ENCODE assay signal across 17 cellular contexts in genomic region chr6:109977791-109978173, GRCh38. TPM values are rescaled to one million over a fixed set of nuclear protein-coding genes. Genes with fewer than 3 reads are reported as not detected.
DNase-seq lines count a peak whose midpoint lies in the region; ATAC-seq, FAIRE-seq and TF ChIP-seq lines count a peak whose summit lies in the region.
"Had no signal": no experiment of that assay in that cellular context is flagged by ENCODE, and none has a peak within 500 bp of the region (broad histone marks: within the 10 kb centered on the region; RNA-seq: fewer than 3 reads in every experiment).

No MANE protein-coding gene starts in this region.

- no peak overlapping the region for H2BK5ac ChIP-seq in H1 (ENCODE audit: low read depth, low read length)

- no peak overlapping the region for H3K56ac ChIP-seq in H1 (replicated peaks; ENCODE audit: insufficient read length, low read depth, low read length)

- no peak; a peak in 1 of 4 replicates for TF ChIP-seq RAD21 in H1 (IDR thresholded peaks at IDR 0.05 in 1 of 2, conservative IDR thresholded peaks at IDR 0.05 in 1 of 2; ENCODE audit: low read depth in 2 of 2, low read length in 2 of 2)

- no peak overlapping the region for H4K91ac ChIP-seq in H1 (replicated peaks; ENCODE audit: insufficient read length, low read length)

- no peak overlapping the region for H3K14ac ChIP-seq in H1 (ENCODE audit: insufficient read length)

- H2BK120ac ChIP-seq in H1 (replicated peaks; ENCODE audit: low read depth, low read length) = no peak overlapping the region

- no peak overlapping the region for H2BK20ac ChIP-seq in H1 (ENCODE audit: low read length)

- no peak for TF ChIP-seq EP300 in H1 (IDR thresholded peaks at IDR 0.05; ENCODE audit: borderline replicate concordance in 1 of 2, low read depth in 2 of 2, low read length in 2 of 2)

- ATAC-seq in GM19455 (IDR thresholded peaks at IDR 0.05; ENCODE audit: unreplicated experiment) = no peak
- ATAC-seq in HG03439 (IDR thresholded peaks at IDR 0.05; ENCODE audit: unreplicated experiment) = no peak
- no peak for ATAC-seq in HG03460 (IDR thresholded peaks at IDR 0.05; ENCODE audit: unreplicated experiment)

- no peak for TF ChIP-seq POLR2A in H1 (IDR thresholded peaks at IDR 0.05; ENCODE audit: control extremely low read depth in 1 of 2, low read depth in 2 of 2, low read length in 2 of 2)

- no peaks in the 10 kb centered on the region; a peak in 1 of 4 replicates for H3K9me3 ChIP-seq in H1 (ENCODE audit: insufficient read depth in 2 of 2, low read depth in 1 of 2, low read length in 1 of 2)

- H3K9me3 Mint-ChIP-seq in neural crest cell = no peaks in the 10 kb centered on the region
- H3K9me3 Mint-ChIP-seq: activated T-helper 1 cell treated with anti-CD3 and anti-CD28 coated beads, Interleukin-12 subunit alpha, Interleukin-12 subunit beta, Interleukin-2, Interleukin-4 antibody, amounts not matched to agents 30 ng/mL and 10 ng/mL and 1 ng/mL, durations not matched to agents 14 hours and 24 hours and 36 hours had no signal

- H3K4me3 Mint-ChIP-seq in neural crest cell = peak overlapping the region; percentile 61
- H3K4me3 Mint-ChIP-seq: activated T-helper 1 cell treated with anti-CD3 and anti-CD28 coated beads, Interleukin-12 subunit alpha, Interleukin-12 subunit beta, Interleukin-2, Interleukin-4 antibody, amounts not matched to agents 30 ng/mL and 10 ng/mL and 1 ng/mL, durations not matched to agents 14 hours and 24 hours and 36 hours had no signal

- H3K4me2 ChIP-seq in H1 (ENCODE audit: insufficient read depth in 1 of 2, low read depth in 2 of 2, low read length in 2 of 2) = peak overlapping the region; percentile 76 to 98
- H3K4me2 ChIP-seq: BLaER1 treated with 17β-estradiol and CSF1 and Interleukin-3, amounts not matched to agents 10 nM and 100 nM had no signal

- POLR2A ChIA-PET in H1 (lab: Charles Lee; ENCODE audit: partially characterized antibody) = no interaction called here

- WGBS in H1 (ENCODE audit: extremely low coverage in 1 of 2, insufficient coverage in 1 of 2, insufficient read length in 1 of 2, insufficient replicate concordance in 2 of 2, low coverage in 1 of 2, low lambda C conversion rate in 2 of 2, missing lambda C conversion rate in 1 of 2), 2 experiments = 20% methylated on average over 9 of the region's 9 CpGs; no CpG with 5 or more reads in 1 of the 2 experiments

- peaks cover 0 to 11% (median 10%) of the 10 kb centered on the region in 4 experiments; a peak in 6 of 7 replicates for H3K4me1 ChIP-seq in H1 (replicated peaks in 1 of 4; ENCODE audit: control insufficient read depth in 3 of 4, insufficient read depth in 4 of 4, low read length in 3 of 4)
- H3K4me1 ChIP-seq: BLaER1 treated with 17β-estradiol and CSF1 and Interleukin-3, amounts not matched to agents 10 nM and 100 nM had no signal

- H3K27me3 ChIP-seq in H1 (replicated peaks in 1 of 4; ENCODE audit: control insufficient read depth in 3 of 4, extremely low read depth in 1 of 4, insufficient read depth in 3 of 4, low read length in 3 of 4) = peaks cover 14 to 23% (median 19%) of the 10 kb centered on the region in 4 experiments
- H3K27me3 ChIP-seq: BLaER1 treated with 17β-estradiol and CSF1 and Interleukin-3, amounts not matched to agents 10 nM and 100 nM had no signal

- no peak overlapping the region for H2AK5ac ChIP-seq in H1 (ENCODE audit: low read depth, low read length)

- peak in 1 of 3 experiments; percentile 6; a peak in 1 of 4 replicates for TF ChIP-seq CTCF in H1 (IDR thresholded peaks at IDR 0.05; ENCODE audit: control extremely low read depth in 1 of 3, insufficient read depth in 1 of 3, low read depth in 1 of 3, low read length in 3 of 3)
- TF ChIP-seq CTCF in neural crest cell (conservative IDR thresholded peaks at IDR 0.05) = no peak

- H3K27ac Mint-ChIP-seq in neural crest cell (ENCODE audit: unreplicated experiment) = no peak overlapping the region
- H3K27ac Mint-ChIP-seq: activated T-helper 1 cell treated with anti-CD3 and anti-CD28 coated beads, Interleukin-12 subunit alpha, Interleukin-12 subunit beta, Interleukin-2, Interleukin-4 antibody, amounts not matched to agents 30 ng/mL and 10 ng/mL and 1 ng/mL, durations not matched to agents 14 hours and 24 hours and 36 hours; stimulated activated naive B cell treated with anti-CD40 and anti-IgM and Interleukin-4, amounts not matched to agents 10 μg/mL and 1 μg/mL and 100 μg/mL, for 72 hours had no signal

- H3K23ac ChIP-seq in H1 (ENCODE audit: insufficient read length) = no peak overlapping the region

- H3K36me3 ChIP-seq in H1 (ENCODE audit: control insufficient read depth in 2 of 4, insufficient read depth in 4 of 4, low read length in 3 of 4) = no peaks in the 10 kb centered on the region
- H3K36me3 ChIP-seq: BLaER1 treated with 17β-estradiol and CSF1 and Interleukin-3, amounts not matched to agents 10 nM and 100 nM; tibial nerve had no signal

- no peak overlapping the region for H2BK15ac ChIP-seq in H1 (ENCODE audit: low read length)

- peaks cover 10% of the 10 kb centered on the region for H3K4me1 Mint-ChIP-seq in neural crest cell

- peaks cover 18% of the 10 kb centered on the region for H3K23me2 ChIP-seq in H1 (ENCODE audit: low read depth, low read length)

- no peaks in the 10 kb centered on the region for H3K36me3 Mint-ChIP-seq in neural crest cell (ENCODE audit: low read depth)

- H3K4ac ChIP-seq in H1 (replicated peaks; ENCODE audit: insufficient read length, low read depth, low read length) = no peak overlapping the region

- peak; percentile 41 for DNase-seq in NCI-H1105 treated with DMSO at 0.1 percent for 48 hours (lab: John Stamatoyannopoulos, UW)
- no peak for DNase-seq in NCI-H1105 (lab: John Stamatoyannopoulos, UW)
- DNase-seq in NCI-H1930 (lab: John Stamatoyannopoulos, UW) = peak; percentile 43 to 54
- DNase-seq in H1 (ENCODE audit: low read depth in 1 of 2, low spot score in 2 of 2) = no peak
- no peak for DNase-seq in neural crest cell (ENCODE audit: low read depth, low spot score)
- DNase-seq: NK-92 treated with Interleukin-12 subunit alpha and Interleukin-12 subunit beta, amount 100 ng/mL, for 24 hours had no signal

- H4K5ac ChIP-seq in H1 (ENCODE audit: insufficient read length, low read depth, low read length) = no peak overlapping the region

- H3K9ac ChIP-seq in H1 (replicated peaks in 1 of 4; ENCODE audit: extremely low read depth in 1 of 4, low read depth in 3 of 4, low read length in 3 of 4) = no peak overlapping the region
- H3K9ac ChIP-seq: BLaER1 treated with 17β-estradiol and CSF1 and Interleukin-3, amounts not matched to agents 10 nM and 100 nM had no signal

- no peak for FAIRE-seq in H1 (lab: Jason Lieb, UNC)

- H3K79me1 ChIP-seq in H1 (ENCODE audit: low read depth, low read length) = no peaks in the 10 kb centered on the region

- CTCF ChIA-PET in H1 (lab: Charles Lee; ENCODE audit: partially characterized antibody) = interaction anchor here (1.1 to 2.7 kb wide), 6 partner anchors 10 to 62 kb away, joined by 3 to 12 read pairs (median 4); no protein-coding TSS in a partner anchor

- no peak overlapping the region for H3K27ac ChIP-seq in H1 (ENCODE audit: low read depth, low read length)
- H3K27ac ChIP-seq: BLaER1 treated with 17β-estradiol and CSF1 and Interleukin-3, amounts not matched to agents 10 nM and 100 nM; tibial nerve had no signal

- peaks cover 98% of the 10 kb centered on the region for H3K27me3 Mint-ChIP-seq in neural crest cell (ENCODE audit: low read depth)

- H4K20me1 ChIP-seq in H1 (replicated peaks in 1 of 2; ENCODE audit: control insufficient read depth in 1 of 2, insufficient read depth in 2 of 2, low read length in 2 of 2) = peaks cover 0 to 5% of the 10 kb centered on the region in 2 experiments
- H4K20me1 ChIP-seq: BLaER1 treated with 17β-estradiol and CSF1 and Interleukin-3, amounts not matched to agents 10 nM and 100 nM had no signal

- no peak overlapping the region for H2BK12ac ChIP-seq in H1 (ENCODE audit: low read depth, low read length)

- H3K18ac ChIP-seq in H1 (ENCODE audit: extremely low read depth, low read length) = no peak overlapping the region

- H2AFZ ChIP-seq in H1 (ENCODE audit: low read length) = peak overlapping the region; percentile 99

- H3K79me2 ChIP-seq in H1 (ENCODE audit: control insufficient read depth in 1 of 2, insufficient read depth in 2 of 2, low read length in 2 of 2) = no peaks in the 10 kb centered on the region

- H4K8ac ChIP-seq in H1 (ENCODE audit: extremely low read depth, insufficient read depth, low read length) = no peak overlapping the region

- peak overlapping the region; percentile 35 to 93 (median 64) for H3K4me3 ChIP-seq in H1 (ENCODE audit: extremely low read depth in 1 of 4, insufficient read depth in 2 of 4, low read depth in 3 of 4, low read length in 4 of 4)
- H3K4me3 ChIP-seq: BLaER1 treated with 17β-estradiol and CSF1 and Interleukin-3, amounts not matched to agents 10 nM and 100 nM; tibial nerve had no signal

TF ChIP-seq in H1, 55 proteins besides CTCF, POLR2A, EP300 and RAD21:
- TF ChIP-seq, protein P1, sequence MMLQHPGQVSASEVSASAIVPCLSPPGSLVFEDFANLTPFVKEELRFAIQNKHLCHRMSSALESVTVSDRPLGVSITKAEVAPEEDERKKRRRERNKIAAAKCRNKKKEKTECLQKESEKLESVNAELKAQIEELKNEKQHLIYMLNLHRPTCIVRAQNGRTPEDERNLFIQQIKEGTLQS (IDR thresholded peaks at IDR 0.05; ENCODE audit: insufficient read depth, low read depth, low read length) = 0 out of 2 replicates have a peak, but pooled peaks have one; percentile 16
- no peak for TF ChIP-seq BACH1 (IDR thresholded peaks at IDR 0.05; ENCODE audit: low read length)

RNA-seq across cellular contexts. Expression of gene GPR6, which starts 0.3 kb away (rescaled TPM):
- 0.27 and 0.37 TPM in 2 replicates for total RNA-seq in H1 (2021; fragmentation: NEBNext Ultra II Directional; extraction: Animal tissue kit (Norgen Biotek cat#: 25700))
- 0.18 and 0.31 TPM in 2 replicates for polyA plus RNA-seq in H1 (2011; rRNA removed)
- 0.10 TPM for polyA plus RNA-seq in H1 (2011; cell fraction: cytosol; rRNA removed)
- polyA plus RNA-seq in H1 (2011; cell fraction: nucleus; rRNA removed) = 0.33 TPM
- 0.08 to 0.20 TPM (median 0.18 TPM) in 4 replicates for polyA plus RNA-seq in H1 (2012, experiment 1 of 2)
- polyA plus RNA-seq in H1 (2012, experiment 2 of 2) = 0.17 TPM
- polyA plus RNA-seq in H1 (2013, experiment 1 of 2) = 0.41 TPM
- polyA plus RNA-seq in H1 (2013, experiment 2 of 2) = 0.37 TPM
- polyA minus RNA-seq in H1 (2011; rRNA and poly(A)+ RNA removed) = 0.16 TPM in 1 of 2 replicates, not detected in the other
- not detected for polyA minus RNA-seq in H1 (2011; cell fraction: cytosol; rRNA and poly(A)+ RNA removed)
- 0.30 TPM for polyA minus RNA-seq in H1 (2011; cell fraction: nucleus; rRNA and poly(A)+ RNA removed)
- total RNA-seq in neural crest cell = not detected in 2 replicates
- total RNA-seq: A172; activated T-helper 1 cell treated with anti-CD3 and anti-CD28 coated beads, Interleukin-12 subunit alpha, Interleukin-12 subunit beta, Interleukin-2, Interleukin-4 antibody, amounts not matched to agents 30 ng/mL and 10 ng/mL and 1 ng/mL, durations not matched to agents 14 hours and 24 hours and 36 hours; liver; myocyte; tibial nerve had no signal
- polyA plus RNA-seq: adipose tissue, liver had no signal

Comparison
In these comparisons a context has a peak if more than half of its experiments do, and no peak if none do; other contexts are left out.
1. DNase-seq: peak in NCI-H1105 treated with DMSO at 0.1 percent for 48 hours (single experiment) and NCI-H1930 (2 of 2); none in NCI-H1105 (single experiment), H1 (0 of 2) and neural crest cell (single experiment).